Comparison of ENCODE assay signal across 11 cellular contexts in the genomic region with DNA sequence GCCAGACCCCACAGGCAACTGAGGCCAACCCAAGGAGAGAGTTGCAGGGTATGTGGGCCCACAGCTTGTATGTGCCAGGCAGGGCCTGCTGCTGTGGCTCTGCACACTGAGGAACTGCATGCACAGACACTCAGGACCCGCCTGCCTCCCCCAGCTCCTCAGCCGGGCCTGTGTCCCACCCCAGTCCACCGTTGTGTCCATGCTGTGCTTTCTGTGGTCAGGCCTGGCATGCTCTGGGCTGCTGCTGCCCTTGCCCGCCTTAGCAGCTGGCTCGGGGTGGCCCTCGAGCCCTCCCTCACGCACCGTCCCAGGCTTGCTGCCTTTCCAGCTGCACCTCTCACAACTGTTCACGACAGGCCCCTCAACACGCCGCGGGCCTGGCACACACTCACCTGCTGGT. TPM values are rescaled to one million over a fixed set of nuclear protein-coding genes. Genes with fewer than 3 reads are reported as not detected.
DNase-seq lines count a peak whose midpoint lies in the region; ATAC-seq and TF ChIP-seq lines count a peak whose summit lies in the region.
"Had no signal": no experiment of that assay in that cellular context is flagged by ENCODE, and none has a peak within 500 bp of the region (broad histone marks: within the 10 kb centered on the region; RNA-seq: fewer than 3 reads in every experiment).

No MANE protein-coding gene starts in this region.

- TF ChIP-seq CTCF in GM23338 (conservative IDR thresholded peaks at IDR 0.05; ENCODE audit: low read depth in 2 of 2) (no peak), Peyer's patch (IDR thresholded peaks at IDR 0.05) (no peak), fibroblast of lung (conservative IDR thresholded peaks at IDR 0.05 in 1 of 2, IDR thresholded peaks at IDR 0.05 in 1 of 2; ENCODE audit: low read depth in 1 of 2, low read length in 2 of 2) (no peak)

- H3K9ac ChIP-seq in fibroblast of lung (ENCODE audit: insufficient read depth, low read length) = no peak overlapping the region

- peak overlapping the region; percentile 52; the same call in 1 of the 2 replicates for H3K27ac Mint-ChIP-seq in GM23338

- H3K4me3 ChIP-seq in GM23338 (no peak overlapping the region), Peyer's patch (no peak overlapping the region), fibroblast of lung (replicated peaks in 1 of 4; ENCODE audit: control extremely low read depth in 1 of 4, insufficient read depth in 1 of 4, low read depth in 3 of 4, low read length in 4 of 4) (no peak overlapping the region), skin epidermis (no peak overlapping the region)
- H3K4me3 ChIP-seq: dorsolateral prefrontal cortex had no signal

- H3K9me2 ChIP-seq in GM23338 (ENCODE audit: insufficient read depth) = no peaks in the 10 kb centered on the region

- H3K4me3 Mint-ChIP-seq in GM23338 = no peak overlapping the region

- no peak for TF ChIP-seq POLR2A in Peyer's patch (IDR thresholded peaks at IDR 0.05)

- peaks cover 15% of the 10 kb centered on the region for H3F3A ChIP-seq in GM23338 (replicated peaks; ENCODE audit: low read depth)

- ATAC-seq in GM23338 = no peak
- no peak for ATAC-seq in HG03432 (IDR thresholded peaks at IDR 0.05; ENCODE audit: unreplicated experiment)
- ATAC-seq in HG03565 (IDR thresholded peaks at IDR 0.05; ENCODE audit: unreplicated experiment) = no peak

- H3K9me3 ChIP-seq in Peyer's patch (no peaks in the 10 kb centered on the region), fibroblast of lung (ENCODE audit: control insufficient read depth, insufficient read depth, low read depth, low read length) (no peaks in the 10 kb centered on the region)

- peaks cover 3% of the 10 kb centered on the region; the same call in 1 of the 2 replicates for H3K27me3 ChIP-seq in GM23338 (ENCODE audit: insufficient read depth)
- no peaks in the 10 kb centered on the region for H3K27me3 ChIP-seq in Peyer's patch
- no peaks in the 10 kb centered on the region for H3K27me3 ChIP-seq in fibroblast of lung (ENCODE audit: control insufficient read depth, insufficient read depth, low read length)

- H2AFZ ChIP-seq in GM23338 (no peak overlapping the region), fibroblast of lung (ENCODE audit: low read length) (no peak overlapping the region)

- no peaks in the 10 kb centered on the region for H4K20me1 ChIP-seq in GM23338 (replicated peaks; ENCODE audit: insufficient read depth)
- H4K20me1 ChIP-seq in fibroblast of lung (ENCODE audit: control insufficient read depth, extremely low read depth, insufficient read depth, low read length) = no peaks in the 10 kb centered on the region

- H3K9me3 Mint-ChIP-seq in GM23338 = no peaks in the 10 kb centered on the region; the same call in 2 of the 3 replicates

- H3K4me2 ChIP-seq in GM23338 = no peak overlapping the region
- H3K4me2 ChIP-seq in fibroblast of lung (ENCODE audit: extremely low read depth, insufficient read depth, low read length) = no peak overlapping the region

- H3K27ac ChIP-seq in GM23338 (ENCODE audit: low read depth) = no peak overlapping the region
- H3K27ac ChIP-seq in Peyer's patch = peak overlapping the region; percentile 25 to 97 (median 76)
- H3K27ac ChIP-seq in fibroblast of lung (ENCODE audit: insufficient read depth, low read length) = peak overlapping the region; percentile 98
- H3K27ac ChIP-seq in skin epidermis = peak overlapping the region in 16 of 21 experiments; percentile 22 to 99 (median 92)

- H3K36me3 ChIP-seq in GM23338 (ENCODE audit: insufficient read depth) (no peaks in the 10 kb centered on the region), Peyer's patch (no peaks in the 10 kb centered on the region), fibroblast of lung (ENCODE audit: control insufficient read depth, insufficient read depth, low read length) (no peaks in the 10 kb centered on the region)

- H3K36me3 Mint-ChIP-seq in GM23338 (ENCODE audit: low read depth) = peaks cover 4% of the 10 kb centered on the region; the same call in 1 of the 3 replicates

- peaks cover 33% of the 10 kb centered on the region for H3K4me1 ChIP-seq in GM23338 (ENCODE audit: insufficient read depth)
- H3K4me1 ChIP-seq in Peyer's patch = peaks cover 0 to 36% (median 18%) of the 10 kb centered on the region in 4 donors
- H3K4me1 ChIP-seq in fibroblast of lung (ENCODE audit: control insufficient read depth, extremely low read depth, insufficient read depth, low read length) = peaks cover 13% of the 10 kb centered on the region

- DNase-seq in GM23338 (ENCODE audit: low spot score) = no peak
- no peak for DNase-seq in Peyer's patch
- DNase-seq in fibroblast of lung (ENCODE audit: low read depth in 2 of 2) = no peak
- DNase-seq in hepatic stellate cell (ENCODE audit: low spot score) = no peak
- DNase-seq: activated gamma-delta T cell, dorsolateral prefrontal cortex, NCI-H345, RPMI8226 had no signal

- H3K79me2 ChIP-seq in GM23338 (replicated peaks; ENCODE audit: insufficient read depth) (peaks cover 21% of the 10 kb centered on the region), fibroblast of lung (ENCODE audit: control insufficient read depth, insufficient read depth, low read length) (peaks cover 30% of the 10 kb centered on the region)

- peaks cover 13% of the 10 kb centered on the region for H3K27me3 Mint-ChIP-seq in GM23338 (ENCODE audit: insufficient read depth, low read depth, poor library complexity)

- H3K4me1 Mint-ChIP-seq in GM23338 = peaks cover 34% of the 10 kb centered on the region

TF ChIP-seq in GM23338, 12 proteins besides CTCF, POLR2A, EP300 and RAD21:
- TF ChIP-seq EZH2 (IDR thresholded peaks at IDR 0.05; ENCODE audit: low read depth, unreplicated experiment) (no peak), ZNF331 (CRISPR knock-in tag; IDR thresholded peaks at IDR 0.05; ENCODE audit: low read depth) (no peak), EZH2phosphoT487 (IDR thresholded peaks at IDR 0.05; ENCODE audit: unreplicated experiment) (no peak), NANOG (IDR thresholded peaks at IDR 0.05; ENCODE audit: borderline replicate concordance) (no peak), POLR2AphosphoS5 (IDR thresholded peaks at IDR 0.05; ENCODE audit: low read depth) (no peak)

RNA-seq across cellular contexts. Expression of a gene that starts 4.1 kb away (rescaled TPM):
- 13.4 and 19.6 TPM in 2 replicates for total RNA-seq in GM23338 (2014; rRNA removed; shearing (Covaris generic))
- 29.7 and 31.2 TPM in 2 replicates for polyA plus RNA-seq in GM23338 (2016; fragmentation: Nextera tagmentation; extraction: Ambion mirVana)
- total RNA-seq in Peyer's patch = 10 to 100 TPM; 17.4 to 78.4 (median 19.7) TPM
- 135 and 244 TPM in 2 replicates for total RNA-seq in fibroblast of lung
- polyA plus RNA-seq in fibroblast of lung = 167 and 170 TPM in 2 replicates
- 136 and 141 TPM in 2 replicates for polyA plus RNA-seq in fibroblast of lung (2012)
- 236 and 284 TPM in 2 replicates for polyA minus RNA-seq in fibroblast of lung (ENCODE audit: low replicate concordance)
